In the genomic region with DNA sequence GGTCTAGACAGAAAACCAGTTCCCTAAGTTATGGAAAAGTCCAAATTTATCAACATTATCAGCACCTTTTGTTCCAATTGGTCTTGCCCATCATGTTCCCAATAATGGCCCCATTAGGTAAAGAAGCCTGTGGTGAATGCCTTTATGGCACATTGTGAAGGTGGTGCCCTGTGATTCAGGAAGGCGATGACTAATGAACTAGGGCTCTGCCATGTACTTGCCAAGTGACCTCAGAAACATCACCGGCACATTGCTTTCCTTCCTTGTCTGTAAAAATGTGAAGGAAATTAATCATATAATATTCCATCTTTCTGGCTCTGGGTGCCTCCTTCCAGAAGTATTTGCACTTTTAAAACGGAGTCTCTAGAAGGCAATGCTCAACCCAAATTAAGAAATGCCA, we compare ENCODE assay signal across 1 cellular context.
TF ChIP-seq lines count a peak whose summit lies in the region.

No MANE protein-coding gene starts in this region.

TF ChIP-seq in GM23338, 12 proteins besides CTCF, POLR2A, EP300 and RAD21 (continued from another document):
- TF ChIP-seq ZNF462 (CRISPR knock-in tag; IDR thresholded peaks at IDR 0.05) (no peak), STAT1 (IDR thresholded peaks at IDR 0.05; ENCODE audit: unreplicated experiment) (no peak)
TF ChIP-seq in GM23338: peak in this region for 0.
